Comparison of ENCODE assay signal across 8 cellular contexts in genomic region chr12:110744176-110744575, GRCh38. TPM values are rescaled to one million over a fixed set of nuclear protein-coding genes. Genes with fewer than 3 reads are reported as not detected.
DNase-seq lines count a peak whose midpoint lies in the region; ATAC-seq and TF ChIP-seq lines count a peak whose summit lies in the region.

No MANE protein-coding gene starts in this region.

- peak overlapping the region; percentile 55 for H3K27ac Mint-ChIP-seq in osteocyte (ENCODE audit: unreplicated experiment)

- 0 out of 2 replicates have a peak, but pooled peaks cover 3% of the 10 kb centered on the region for H3K36me3 ChIP-seq in SK-N-MC (ENCODE audit: insufficient read depth, low read length)

- peak overlapping the region; percentile 94 for H3K4me3 ChIP-seq in SK-N-MC
- H3K4me3 ChIP-seq in fibroblast of pulmonary artery (replicated peaks; ENCODE audit: low read depth, low read length): no peak overlapping the region

- no peaks in the 10 kb centered on the region for H3K36me3 Mint-ChIP-seq in osteocyte (ENCODE audit: unreplicated experiment)

- DNase-seq in ELR (ENCODE audit: low read depth) (peak; percentile 82), SK-N-MC (ENCODE audit: low read depth, low spot score) (no peak), fibroblast of pulmonary artery (ENCODE audit: low read depth) (peak; percentile 64), osteocyte (ENCODE audit: extremely low spot score, unreplicated experiment) (no peak), iPS-NIHi7 (ENCODE audit: extremely low spot score) (no peak), GM13976 (ENCODE audit: low spot score) (no peak)

- in situ Hi-C loops in GM13976 (cut with MboI; ENCODE audit: low sequenced_read_pairs, unreplicated experiment): no loop called here

- H3K4me1 Mint-ChIP-seq in osteocyte (ENCODE audit: unreplicated experiment): peaks cover 54% of the 10 kb centered on the region

- H3K27me3 Mint-ChIP-seq in osteocyte (ENCODE audit: unreplicated experiment): no peaks in the 10 kb centered on the region

- ATAC-seq in GM21576 (IDR thresholded peaks at IDR 0.05; ENCODE audit: unreplicated experiment): no peak
- ATAC-seq in HG03097 (IDR thresholded peaks at IDR 0.05; ENCODE audit: low FRiP score, unreplicated experiment): no peak

- H3K9me3 Mint-ChIP-seq in osteocyte (ENCODE audit: unreplicated experiment): no peaks in the 10 kb centered on the region

- TF ChIP-seq CTCF in fibroblast of pulmonary artery (IDR thresholded peaks at IDR 0.05; ENCODE audit: low read length, missing control alignments) (no peak), osteocyte (IDR thresholded peaks at IDR 0.05) (no peak), GM13976 (IDR thresholded peaks at IDR 0.05; ENCODE audit: borderline replicate concordance, control extremely low read depth, extremely low read depth, insufficient read depth, missing control alignments) (no peak)

- peak overlapping the region; percentile 98 for H3K4me3 Mint-ChIP-seq in osteocyte (ENCODE audit: unreplicated experiment)

- no peaks in the 10 kb centered on the region for H3K9me3 ChIP-seq in SK-N-MC (ENCODE audit: low read depth, low read length)

- no peak overlapping the region for H3K27ac ChIP-seq in SK-N-MC

- no peak overlapping the region for H3K9ac ChIP-seq in SK-N-MC (ENCODE audit: insufficient read length)

RNA-seq across cellular contexts. Expression of gene PPP1CC, which starts 1.5 kb away (rescaled TPM):
- 99.0 and 102 TPM in 2 replicates for total RNA-seq in osteocyte

RNA-seq across cellular contexts. Expression of gene HVCN1, which starts 55.3 kb away (rescaled TPM):
- total RNA-seq in osteocyte: 0.76 and 0.94 TPM in 2 replicates

Comparison
In these comparisons a context has a peak if more than half of its experiments do, and no peak if none do; other contexts are left out.
1. DNase-seq: peak in ELR (single experiment) and fibroblast of pulmonary artery (single experiment); none in SK-N-MC (single experiment), osteocyte (single experiment), iPS-NIHi7 (single experiment) and GM13976 (single experiment).